ENCODE assay signal across 8 cellular contexts in the genomic region with DNA sequence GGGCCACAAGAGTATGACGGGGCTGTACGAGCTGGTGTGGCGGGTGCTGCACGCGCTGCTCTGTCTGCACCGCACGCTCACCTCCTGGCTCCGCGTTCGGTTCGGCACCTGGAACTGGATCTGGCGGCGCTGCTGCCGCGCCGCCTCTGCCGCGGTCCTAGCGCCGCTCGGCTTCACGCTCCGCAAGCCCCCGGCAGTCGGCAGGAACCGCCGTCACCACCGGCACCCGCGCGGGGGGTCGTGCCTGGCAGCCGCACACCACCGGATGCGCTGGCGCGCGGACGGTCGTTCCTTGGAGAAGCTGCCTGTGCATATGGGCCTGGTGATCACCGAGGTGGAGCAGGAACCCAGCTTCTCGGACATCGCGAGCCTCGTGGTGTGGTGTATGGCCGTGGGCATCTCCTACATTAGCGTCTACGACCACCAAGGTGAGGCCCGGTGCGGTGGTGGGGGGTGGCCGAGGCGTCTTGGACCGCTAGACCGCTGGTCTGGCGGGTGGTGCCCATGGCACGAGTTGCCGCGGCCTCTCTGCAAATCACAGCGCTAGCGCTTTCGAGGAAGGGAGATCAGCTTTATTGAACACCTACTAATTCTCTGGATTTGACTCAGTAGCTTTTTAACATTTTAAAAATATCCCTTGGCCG. TPM values are rescaled to one million over a fixed set of nuclear protein-coding genes. Genes with fewer than 3 reads are reported as not detected.
DNase-seq lines count a peak whose midpoint lies in the region; ATAC-seq, FAIRE-seq and TF ChIP-seq lines count a peak whose summit lies in the region.
"Not testable (repeated sequence)": the region's sequence is repeated elsewhere in the genome, so short reads cannot be mapped to it uniquely, and the experiment has no call there.

No MANE protein-coding gene starts in this region.

- H3K9ac ChIP-seq in MM.1S (ENCODE audit: low read length) (peak overlapping the region; percentile 74; the same call in 1 of the 2 replicates), kidney (ENCODE audit: low read length in 2 of 2) (peak overlapping the region in 1 of 2 donors; percentile 82)

- H3K36me3 Mint-ChIP-seq in activated CD8-positive, alpha-beta memory T cell treated with anti-CD3 and anti-CD28 coated beads, Interleukin-2, amount 10 ng/mL, durations not matched to agents 7 days and 5 days, result peaks cover 28% of the 10 kb centered on the region

- not testable (repeated sequence) for H3K27ac ChIP-seq in MM.1S (ENCODE audit: low read length); kidney (ENCODE audit: low read depth in 2 of 2, low read length in 2 of 2)
- H3K27ac ChIP-seq in effector memory CD4-positive, alpha-beta T cell (ENCODE audit: insufficient read depth, low read length, poor library complexity, severe bottlenecking), result peak overlapping the region; percentile 63

- H3K79me2 ChIP-seq in MM.1S (ENCODE audit: low read length), result peaks cover 54% of the 10 kb centered on the region

- H3K4me2 ChIP-seq in MM.1S (ENCODE audit: low read depth, low read length), result peak overlapping the region; percentile 86; the same call in 1 of the 2 replicates

- H3F3A ChIP-seq in MM.1S (ENCODE audit: insufficient read depth, low read length), result not testable (repeated sequence)

- H3K27ac Mint-ChIP-seq in activated CD8-positive, alpha-beta memory T cell treated with anti-CD3 and anti-CD28 coated beads, Interleukin-2, amount 10 ng/mL, durations not matched to agents 7 days and 5 days, result peak overlapping the region; percentile 93

- peak overlapping the region; percentile 86 for H3K4me3 Mint-ChIP-seq in activated CD8-positive, alpha-beta memory T cell treated with anti-CD3 and anti-CD28 coated beads, Interleukin-2, amount 10 ng/mL, durations not matched to agents 7 days and 5 days

- H3K36me3 ChIP-seq in MM.1S (replicated peaks; ENCODE audit: insufficient read depth, low read length); effector memory CD4-positive, alpha-beta T cell (ENCODE audit: control insufficient read depth, insufficient read depth, low read length); kidney (ENCODE audit: control insufficient read depth in 1 of 2, insufficient read depth in 2 of 2, low read length in 2 of 2): not testable (repeated sequence)

- TF ChIP-seq CTCF in AG09309 (IDR thresholded peaks at IDR 0.05; ENCODE audit: control insufficient read depth, insufficient read depth, low read depth, low read length, missing control alignments); MM.1S (IDR thresholded peaks at IDR 0.05; ENCODE audit: low read length); kidney (IDR thresholded peaks at IDR 0.05; ENCODE audit: borderline replicate concordance, extremely low read depth, insufficient read depth): not testable (repeated sequence)

- not testable (repeated sequence) for H3K9me3 Mint-ChIP-seq in activated CD8-positive, alpha-beta memory T cell treated with anti-CD3 and anti-CD28 coated beads, Interleukin-2, amount 10 ng/mL, durations not matched to agents 7 days and 5 days (ENCODE audit: low read depth)

- not testable (repeated sequence) for H3K4me1 ChIP-seq in MM.1S (ENCODE audit: low read length)
- peaks cover 14% of the 10 kb centered on the region for H3K4me1 ChIP-seq in effector memory CD4-positive, alpha-beta T cell (ENCODE audit: control insufficient read depth, insufficient read depth, low read length, poor library complexity, severe bottlenecking)
- H3K4me1 ChIP-seq in kidney (ENCODE audit: control insufficient read depth in 1 of 2, insufficient read depth in 1 of 2, low read depth in 1 of 2, low read length in 2 of 2), result peaks cover 5 to 16% of the 10 kb centered on the region in 2 donors

- intact Hi-C loops in kidney (cut with DNase I), result not testable (repeated sequence)

- H4K20me1 ChIP-seq in MM.1S (ENCODE audit: insufficient read depth, low read length), result peaks cover 10% of the 10 kb centered on the region; the same call in 1 of the 2 replicates

- H3K9me3 ChIP-seq in MM.1S (replicated peaks; ENCODE audit: insufficient read depth, low read length); effector memory CD4-positive, alpha-beta T cell (ENCODE audit: control insufficient read depth, low read length); kidney (ENCODE audit: control insufficient read depth in 1 of 2, low read length in 2 of 2): not testable (repeated sequence)

- H3K4me3 ChIP-seq in AG09309 (ENCODE audit: control insufficient read depth, low read depth, low read length) (peak overlapping the region; percentile 88), MM.1S (ENCODE audit: low read length) (peak overlapping the region; percentile 88), kidney (ENCODE audit: low read length in 2 of 2) (peak overlapping the region; percentile 68 to 86)
- H3K4me3 ChIP-seq in effector memory CD4-positive, alpha-beta T cell (ENCODE audit: insufficient read depth, low read depth, low read length, poor library complexity, severe bottlenecking), result peak overlapping the region; percentile 84

- not testable (repeated sequence) for H3K9me2 ChIP-seq in MM.1S (replicated peaks; ENCODE audit: insufficient read depth, low read length)

- DNase-seq in AG09309 (ENCODE audit: low read depth); MM.1S; effector memory CD4-positive, alpha-beta T cell; kidney: not testable (repeated sequence)
- peak; percentile 44 for DNase-seq in activated CD8-positive, alpha-beta memory T cell treated with anti-CD3 and anti-CD28 coated beads, Interleukin-2, amount 10 ng/mL, durations not matched to agents 7 days and 5 days
- DNase-seq in putamen (ENCODE audit: low spot score), result peak; percentile 2

- ATAC-seq in GM19025 (IDR thresholded peaks at IDR 0.05; ENCODE audit: low read depth, unreplicated experiment), result peak; percentile 18
- peak; percentile 30 for ATAC-seq in HG02852 (IDR thresholded peaks at IDR 0.05; ENCODE audit: unreplicated experiment)
- peak; percentile 45 for ATAC-seq in activated CD8-positive, alpha-beta memory T cell treated with anti-CD3 and anti-CD28 coated beads, Interleukin-2, amount 10 ng/mL, durations not matched to agents 7 days and 5 days

- not testable (repeated sequence) for H2AFZ ChIP-seq in MM.1S (ENCODE audit: low read length)

- H3K27me3 Mint-ChIP-seq in activated CD8-positive, alpha-beta memory T cell treated with anti-CD3 and anti-CD28 coated beads, Interleukin-2, amount 10 ng/mL, durations not matched to agents 7 days and 5 days, result not testable (repeated sequence)

- not testable (repeated sequence) for H3K27me3 ChIP-seq in MM.1S (replicated peaks; ENCODE audit: insufficient read depth, low read length); effector memory CD4-positive, alpha-beta T cell (replicated peaks; ENCODE audit: control insufficient read depth, insufficient read depth, low read length, poor library complexity, severe bottlenecking)

- FAIRE-seq in kidney (lab: Jason Lieb, UNC), result not testable (repeated sequence)

- H3K4me1 Mint-ChIP-seq in activated CD8-positive, alpha-beta memory T cell treated with anti-CD3 and anti-CD28 coated beads, Interleukin-2, amount 10 ng/mL, durations not matched to agents 7 days and 5 days, result peaks cover 48% of the 10 kb centered on the region

- CTCF ChIA-PET in activated CD8-positive, alpha-beta memory T cell treated with anti-CD3 and anti-CD28 coated beads, Interleukin-2, amount 10 ng/mL, durations not matched to agents 7 days and 5 days (lab: Charles Lee), result interaction anchor here (1.2 kb wide), 1 partner anchor 127 kb away, joined by 3 read pairs; no protein-coding TSS in a partner anchor

RNA-seq across cellular contexts. Expression of a gene that starts 0.5 kb away (rescaled TPM):
- total RNA-seq in activated CD8-positive, alpha-beta memory T cell treated with anti-CD3 and anti-CD28 coated beads, Interleukin-2, amount 10 ng/mL, durations not matched to agents 7 days and 5 days, result 10 to 100 TPM; 20.5 to 32.9 TPM
- 35.8 TPM for total RNA-seq in kidney
- polyA plus RNA-seq in kidney (ENCODE audit: insufficient read depth, low read depth, low replicate concordance), result 21.4 TPM
